13 cellular contexts compared by ENCODE assay signal in genomic region chr3:33030802-33031201, GRCh38.
A peak's percentile ranks its signal among the peaks of the same experiment; 100 is the strongest.
DNase-seq lines count a peak whose midpoint lies in the region; ATAC-seq, FAIRE-seq and TF ChIP-seq lines count a peak whose summit lies in the region.
"Had no signal": no experiment of that assay in that cellular context is flagged by ENCODE, and none has a peak within 500 bp of the region (broad histone marks: within the 10 kb centered on the region; RNA-seq: fewer than 3 reads in every experiment).

No MANE protein-coding gene starts in this region.

- H3K9me3 ChIP-seq in colonic mucosa, result no peaks in the 10 kb centered on the region
- no peaks in the 10 kb centered on the region for H3K9me3 ChIP-seq in pancreas

- ATAC-seq in HG03442 (IDR thresholded peaks at IDR 0.05; ENCODE audit: unreplicated experiment) (peak; percentile 63), natural killer cell (peak in 2 of 3 donors; percentile 31 to 54), pancreas (no peak)
- peak; percentile 93 to 96 for ATAC-seq in activated T-cell treated with anti-CD3 and anti-CD28 coated beads, Interleukin-2, amount 50 U/mL, for 72 hours (replicated peaks in 1 of 2)
- ATAC-seq: stimulated activated naive B cell treated with anti-CD40 and anti-IgM and Interleukin-4, amounts not matched to agents 10 μg/mL and 1 μg/mL and 100 μg/mL, for 72 hours had no signal

- 84 to 86% methylated on average over 3 of the region's 3 CpGs for WGBS in pancreas, 2 donors

- H3K27me3 ChIP-seq in colonic mucosa (no peaks in the 10 kb centered on the region), pancreas (no peaks in the 10 kb centered on the region)

- DNase-seq in activated T-cell treated with anti-CD3 and anti-CD28 coated beads, Interleukin-2, amount 50 U/mL, for 24 hours, result no peak
- DNase-seq in activated T-cell treated with anti-CD3 and anti-CD28 coated beads, Interleukin-2, amount 50 U/mL, for 1 hour, result no peak
- DNase-seq in activated T-cell treated with anti-CD3 and anti-CD28 coated beads, Interleukin-2, amount 50 U/mL, for 72 hours, result peak; percentile 66 to 70
- DNase-seq in natural killer cell (no peak), hypothalamus (lab: John Stamatoyannopoulos, UW) (no peak), colonic mucosa (no peak), pancreas (no peak)
- DNase-seq: activated CD8-positive, alpha-beta memory T cell treated with anti-CD3 and anti-CD28 coated beads, Interleukin-2, amount 50 U/mL, for 4 hours; NCI-H524 treated with DMSO at 0.1 percent for 48 hours; small intestine; stimulated activated naive B cell treated with anti-CD40 and anti-IgM and Interleukin-4, amounts not matched to agents 10 μg/mL and 1 μg/mL and 100 μg/mL, for 72 hours had no signal

- H3K4me3 Mint-ChIP-seq in activated T-cell treated with anti-CD3 and anti-CD28 coated beads, Interleukin-2, amount 50 U/mL, for 24 hours, result no peak overlapping the region
- peak overlapping the region in 1 of 2 donors; percentile 71 for H3K4me3 Mint-ChIP-seq in activated T-cell treated with anti-CD3 and anti-CD28 coated beads, Interleukin-2, amount 50 U/mL, for 72 hours
- H3K4me3 Mint-ChIP-seq in natural killer cell, result no peak overlapping the region
- H3K4me3 Mint-ChIP-seq: stimulated activated naive B cell treated with anti-CD40 and anti-IgM and Interleukin-4, amounts not matched to agents 10 μg/mL and 1 μg/mL and 100 μg/mL, for 72 hours had no signal

- TF ChIP-seq CTCF in natural killer cell (IDR thresholded peaks at IDR 0.05) (no peak), colonic mucosa (IDR thresholded peaks at IDR 0.05) (no peak), pancreas (IDR thresholded peaks at IDR 0.05) (no peak)

- no peaks in the 10 kb centered on the region for H3K9me3 Mint-ChIP-seq in activated T-cell treated with anti-CD3 and anti-CD28 coated beads, Interleukin-2, amount 50 U/mL, for 24 hours
- peaks cover 0 to 3% of the 10 kb centered on the region in 2 donors for H3K9me3 Mint-ChIP-seq in activated T-cell treated with anti-CD3 and anti-CD28 coated beads, Interleukin-2, amount 50 U/mL, for 72 hours
- peaks cover 0 to 4% of the 10 kb centered on the region in 2 donors for H3K9me3 Mint-ChIP-seq in natural killer cell

- no peak overlapping the region for H3K9ac ChIP-seq in colonic mucosa (ENCODE audit: low read depth in 2 of 2, low read length in 2 of 2)
- H3K9ac ChIP-seq: KMS-11 had no signal

- peaks cover 23% of the 10 kb centered on the region for H3K4me1 Mint-ChIP-seq in activated T-cell treated with anti-CD3 and anti-CD28 coated beads, Interleukin-2, amount 50 U/mL, for 24 hours (ENCODE audit: low read depth)
- H3K4me1 Mint-ChIP-seq in activated T-cell treated with anti-CD3 and anti-CD28 coated beads, Interleukin-2, amount 50 U/mL, for 72 hours (ENCODE audit: low read depth), result peaks cover 31% of the 10 kb centered on the region
- H3K4me1 Mint-ChIP-seq in natural killer cell, result peaks cover 14 to 15% of the 10 kb centered on the region in 2 donors

- intact Hi-C loops in natural killer cell (cut with micrococcal nuclease) (no loop called here), colonic mucosa (cut with DNase I) (no loop called here), pancreas (cut with DNase I) (no loop called here)

- no peak overlapping the region for H3K4me3 ChIP-seq in colonic mucosa
- no peak overlapping the region for H3K4me3 ChIP-seq in pancreas

- no peaks in the 10 kb centered on the region for H3K36me3 ChIP-seq in colonic mucosa
- H3K36me3 ChIP-seq in pancreas, result peaks cover 0 to 8% (median 2%) of the 10 kb centered on the region in 3 donors

- peak overlapping the region; percentile 12 for H3K27ac Mint-ChIP-seq in activated T-cell treated with anti-CD3 and anti-CD28 coated beads, Interleukin-2, amount 50 U/mL, for 24 hours
- peak overlapping the region; percentile 55 for H3K27ac Mint-ChIP-seq in activated T-cell treated with anti-CD3 and anti-CD28 coated beads, Interleukin-2, amount 50 U/mL, for 72 hours
- H3K27ac Mint-ChIP-seq in natural killer cell, result no peak overlapping the region
- H3K27ac Mint-ChIP-seq: stimulated activated naive B cell treated with anti-CD40 and anti-IgM and Interleukin-4, amounts not matched to agents 10 μg/mL and 1 μg/mL and 100 μg/mL, for 72 hours had no signal

- no peaks in the 10 kb centered on the region for H3K27me3 Mint-ChIP-seq in activated T-cell treated with anti-CD3 and anti-CD28 coated beads, Interleukin-2, amount 50 U/mL, for 24 hours
- no peaks in the 10 kb centered on the region for H3K27me3 Mint-ChIP-seq in activated T-cell treated with anti-CD3 and anti-CD28 coated beads, Interleukin-2, amount 50 U/mL, for 72 hours (ENCODE audit: low read depth)
- no peaks in the 10 kb centered on the region for H3K27me3 Mint-ChIP-seq in natural killer cell (ENCODE audit: low read depth in 2 of 2)
- H3K27me3 Mint-ChIP-seq: stimulated activated naive B cell treated with anti-CD40 and anti-IgM and Interleukin-4, amounts not matched to agents 10 μg/mL and 1 μg/mL and 100 μg/mL, for 72 hours had no signal

- H3K36me3 Mint-ChIP-seq in activated T-cell treated with anti-CD3 and anti-CD28 coated beads, Interleukin-2, amount 50 U/mL, for 24 hours (ENCODE audit: low read depth), result peaks cover 47% of the 10 kb centered on the region
- H3K36me3 Mint-ChIP-seq in activated T-cell treated with anti-CD3 and anti-CD28 coated beads, Interleukin-2, amount 50 U/mL, for 72 hours (ENCODE audit: insufficient read depth in 2 of 2), result peaks cover 6 to 8% of the 10 kb centered on the region in 2 donors
- peaks cover 4% of the 10 kb centered on the region for H3K36me3 Mint-ChIP-seq in natural killer cell

- FAIRE-seq in pancreas (lab: Jason Lieb, UNC), result no peak
- FAIRE-seq: small intestine had no signal

- H3K27ac ChIP-seq in colonic mucosa (no peak overlapping the region), pancreas (no peak overlapping the region)
- H3K27ac ChIP-seq: KMS-11 had no signal

- H3K4me1 ChIP-seq in colonic mucosa (no peaks in the 10 kb centered on the region), pancreas (no peaks in the 10 kb centered on the region)

Comparison
In these comparisons a context has a peak if more than half of its experiments do, and no peak if none do; other contexts are left out.
1. DNase-seq: peak in activated T-cell treated with anti-CD3 and anti-CD28 coated beads, Interleukin-2, amount 50 U/mL, for 72 hours (2 of 2); none in activated T-cell treated with anti-CD3 and anti-CD28 coated beads, Interleukin-2, amount 50 U/mL, for 24 hours (single experiment), activated T-cell treated with anti-CD3 and anti-CD28 coated beads, Interleukin-2, amount 50 U/mL, for 1 hour (single experiment), natural killer cell (single experiment), hypothalamus (0 of 51), colonic mucosa (single experiment) and pancreas (0 of 6).
2. H3K27ac Mint-ChIP-seq: peak in activated T-cell treated with anti-CD3 and anti-CD28 coated beads, Interleukin-2, amount 50 U/mL, for 24 hours (single experiment) and activated T-cell treated with anti-CD3 and anti-CD28 coated beads, Interleukin-2, amount 50 U/mL, for 72 hours (single experiment); none in natural killer cell (0 of 2).
3. ATAC-seq: peak in HG03442 (single experiment), activated T-cell treated with anti-CD3 and anti-CD28 coated beads, Interleukin-2, amount 50 U/mL, for 72 hours (2 of 2) and natural killer cell (2 of 3); none in pancreas (0 of 4).